Comparison of ENCODE assay signal across 23 cellular contexts in genomic region chr17:5607946-5608345, GRCh38.
"Had no signal": no experiment of that assay in that cellular context is flagged by ENCODE, and none has a peak within 500 bp of the region (broad histone marks: within the 10 kb centered on the region; RNA-seq: fewer than 3 reads in every experiment).

No MANE protein-coding gene starts in this region.

- H3K9me3 Mint-ChIP-seq: stimulated activated memory B cell treated with anti-CD40 and anti-IgM and Interleukin-4, amounts not matched to agents 10 μg/mL and 1 μg/mL and 100 μg/mL, for 72 hours; stimulated activated naive CD8-positive, alpha-beta T cell treated with anti-CD3 and anti-CD28 coated beads, Interleukin-15, amount 100 ng/mL, for 72 hours; stimulated activated naive CD8-positive, alpha-beta T cell treated with anti-CD3 and anti-CD28 coated beads, Interleukin-15, Interleukin-2, amounts not matched to agents 100 ng/mL and 50 ng/mL, for 24 hours; type B pancreatic cell had no signal

- H3K27ac Mint-ChIP-seq: stimulated activated memory B cell treated with anti-CD40 and anti-IgM and Interleukin-4, amounts not matched to agents 10 μg/mL and 1 μg/mL and 100 μg/mL, for 72 hours; stimulated activated naive B cell treated with anti-CD40 and anti-IgM and Interleukin-4, amounts not matched to agents 10 μg/mL and 1 μg/mL and 100 μg/mL, for 72 hours; stimulated activated naive CD8-positive, alpha-beta T cell treated with anti-CD3 and anti-CD28 coated beads, Interleukin-15, amount 100 ng/mL, for 72 hours; stimulated activated naive CD8-positive, alpha-beta T cell treated with anti-CD3 and anti-CD28 coated beads, Interleukin-15, Interleukin-2, amounts not matched to agents 100 ng/mL and 50 ng/mL, for 24 hours had no signal

- DNase-seq: stimulated activated CD4-positive, alpha-beta T cell treated with anti-CD3 and anti-CD28 coated beads, Interleukin-2, amount 100 ng/mL, for 48 hours; stimulated activated CD4-positive, alpha-beta T cell treated with anti-CD3 and anti-CD28 coated beads, Interleukin-4, amount 100 ng/mL, for 1 hour; stimulated activated CD4-positive, alpha-beta T cell treated with anti-CD3 and anti-CD28 coated beads, Interleukin-4, amount 100 ng/mL, for 24 hours; stimulated activated CD4-positive, alpha-beta T cell treated with anti-CD3 and anti-CD28 coated beads, Interleukin-4, amount 100 ng/mL, for 4 hours; stimulated activated CD8-positive, alpha-beta memory T cell treated with anti-CD3 and anti-CD28 coated beads, Interleukin-4, amount 100 ng/mL, for 48 hours; stimulated activated naive B cell treated with anti-CD40 and anti-IgM and Interleukin-4, amounts not matched to agents 10 μg/mL and 1 μg/mL and 100 μg/mL, for 72 hours; stimulated activated naive CD4-positive, alpha-beta T cell; stimulated activated naive CD4-positive, alpha-beta T cell treated with Interleukin-2 at 50 U/mL for 16 hours; stimulated activated naive CD8-positive, alpha-beta T cell treated with anti-CD3 and anti-CD28 coated beads, Interleukin-15, amount 100 ng/mL, for 72 hours; stimulated activated naive CD8-positive, alpha-beta T cell treated with anti-CD3 and anti-CD28 coated beads, Interleukin-15, Interleukin-2, amounts not matched to agents 100 U/mL and 50 U/mL, for 24 hours; stomach; substantia nigra; testis; thyroid gland; tibial artery; transverse colon; trophoblast cell; upper lobe of left lung; upper lobe of right lung; uterus had no signal

- H3K4me1 Mint-ChIP-seq: stimulated activated naive CD8-positive, alpha-beta T cell treated with anti-CD3 and anti-CD28 coated beads, Interleukin-15, amount 100 ng/mL, for 72 hours had no signal

- ATAC-seq: stimulated activated memory B cell treated with anti-CD40 and anti-IgM and Interleukin-4, amounts not matched to agents 10 μg/mL and 1 μg/mL and 100 μg/mL, for 72 hours; stimulated activated naive B cell treated with anti-CD40 and anti-IgM and Interleukin-4, amounts not matched to agents 10 μg/mL and 1 μg/mL and 100 μg/mL, for 72 hours; stimulated activated naive CD8-positive, alpha-beta T cell treated with anti-CD3 and anti-CD28 coated beads, Interleukin-15, amount 100 ng/mL, for 72 hours; stimulated activated naive CD8-positive, alpha-beta T cell treated with anti-CD3 and anti-CD28 coated beads, Interleukin-15, Interleukin-2, amounts not matched to agents 100 U/mL and 50 U/mL, for 24 hours; upper lobe of right lung had no signal

- H3K27me3 Mint-ChIP-seq: stimulated activated memory B cell treated with anti-CD40 and anti-IgM and Interleukin-4, amounts not matched to agents 10 μg/mL and 1 μg/mL and 100 μg/mL, for 72 hours had no signal

- H3K36me3 Mint-ChIP-seq: stimulated activated memory B cell treated with anti-CD40 and anti-IgM and Interleukin-4, amounts not matched to agents 10 μg/mL and 1 μg/mL and 100 μg/mL, for 72 hours; stimulated activated naive B cell treated with anti-CD40 and anti-IgM and Interleukin-4, amounts not matched to agents 10 μg/mL and 1 μg/mL and 100 μg/mL, for 72 hours; type B pancreatic cell had no signal

- H3K4me3 Mint-ChIP-seq: stimulated activated memory B cell treated with anti-CD40 and anti-IgM and Interleukin-4, amounts not matched to agents 10 μg/mL and 1 μg/mL and 100 μg/mL, for 72 hours; stimulated activated naive B cell treated with anti-CD40 and anti-IgM and Interleukin-4, amounts not matched to agents 10 μg/mL and 1 μg/mL and 100 μg/mL, for 72 hours; stimulated activated naive CD8-positive, alpha-beta T cell treated with anti-CD3 and anti-CD28 coated beads, Interleukin-15, amount 100 ng/mL, for 72 hours; stimulated activated naive CD8-positive, alpha-beta T cell treated with anti-CD3 and anti-CD28 coated beads, Interleukin-15, Interleukin-2, amounts not matched to agents 100 ng/mL and 50 ng/mL, for 24 hours had no signal
